ENCODE assay signal across 28 cellular contexts in the genomic region with DNA sequence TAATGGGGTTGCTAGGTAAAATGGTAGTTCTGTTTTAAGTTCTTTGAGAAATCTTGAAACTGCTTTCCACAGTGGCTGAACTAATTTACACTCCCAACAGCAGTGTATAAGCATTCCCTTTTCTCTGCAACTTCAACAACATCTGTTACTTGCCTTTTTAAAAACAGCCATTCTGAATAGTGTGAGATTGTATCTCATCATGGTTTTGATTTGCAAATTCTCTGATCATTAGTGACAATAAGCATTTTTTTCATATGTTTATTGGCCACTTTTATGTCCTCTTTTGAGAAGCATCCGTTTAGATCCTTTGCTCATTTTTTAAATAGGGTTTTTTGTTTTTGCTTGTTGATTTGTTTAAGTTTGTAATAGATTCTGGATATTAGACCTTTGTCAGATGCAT.
"Had no signal": no experiment of that assay in that cellular context is flagged by ENCODE, and none has a peak within 500 bp of the region (broad histone marks: within the 10 kb centered on the region; RNA-seq: fewer than 3 reads in every experiment).

No MANE protein-coding gene starts in this region.

- H3K27ac ChIP-seq: neural progenitor cell, ovary, parathyroid adenoma, psoas muscle, right lobe of liver, sigmoid colon, stomach, thoracic aorta, thyroid gland, tibial nerve, upper lobe of right lung, uterus had no signal

- H3K27ac Mint-ChIP-seq: natural killer cell; nephron; neural progenitor cell; progenitor cell of endocrine pancreas; stimulated activated effector memory CD8-positive, alpha-beta T cell treated with anti-CD3 and anti-CD28 coated beads, Interleukin-12 subunit alpha, Interleukin-12 subunit beta, amount 100 ng/mL, for 72 hours; stimulated activated naive B cell treated with anti-CD40 and anti-IgM and Interleukin-4, amounts not matched to agents 10 μg/mL and 1 μg/mL and 100 μg/mL, for 72 hours; stimulated activated naive CD8-positive, alpha-beta T cell treated with anti-CD3 and anti-CD28 coated beads, Interleukin-15, Interleukin-2, amounts not matched to agents 100 ng/mL and 50 ng/mL, for 24 hours; type B pancreatic cell had no signal

- H3K4me1 Mint-ChIP-seq: natural killer cell; nephron; neural progenitor cell; stimulated activated effector memory CD8-positive, alpha-beta T cell treated with anti-CD3 and anti-CD28 coated beads, Interleukin-12 subunit alpha, Interleukin-12 subunit beta, amount 100 ng/mL, for 72 hours; stimulated activated naive B cell treated with anti-CD40 and anti-IgM and Interleukin-4, amounts not matched to agents 10 μg/mL and 1 μg/mL and 100 μg/mL, for 72 hours had no signal

- H3K4me3 ChIP-seq: neural progenitor cell, ovary, psoas muscle, right lobe of liver, sigmoid colon, stomach, thoracic aorta, thyroid gland, tibial nerve, upper lobe of right lung, uterus had no signal

- ATAC-seq: natural killer cell; psoas muscle; right cardiac atrium; right lobe of liver; stimulated activated effector memory CD8-positive, alpha-beta T cell treated with anti-CD3 and anti-CD28 coated beads, Interleukin-12 subunit alpha, Interleukin-12 subunit beta, amount 100 ng/mL, for 72 hours; stimulated activated naive B cell treated with anti-CD40 and anti-IgM and Interleukin-4, amounts not matched to agents 10 μg/mL and 1 μg/mL and 100 μg/mL, for 72 hours; upper lobe of right lung had no signal

- H2AFZ ChIP-seq: neural progenitor cell, parathyroid adenoma had no signal

- H3K27me3 Mint-ChIP-seq: progenitor cell of endocrine pancreas; stimulated activated naive B cell treated with anti-CD40 and anti-IgM and Interleukin-4, amounts not matched to agents 10 μg/mL and 1 μg/mL and 100 μg/mL, for 72 hours; stimulated activated naive CD8-positive, alpha-beta T cell treated with anti-CD3 and anti-CD28 coated beads, Interleukin-15, Interleukin-2, amounts not matched to agents 100 ng/mL and 50 ng/mL, for 24 hours; type B pancreatic cell had no signal

- DNase-seq: natural killer cell; occipital lobe; ovary; posterior cingulate gyrus; psoas muscle; right cardiac atrium; right lobe of liver; sigmoid colon; small intestine; stimulated activated CD4-positive, alpha-beta T cell treated with anti-CD3 and anti-CD28 coated beads, Interleukin-15, amount 100 ng/mL, for 24 hours; stimulated activated CD4-positive, alpha-beta T cell treated with anti-CD3 and anti-CD28 coated beads, Interleukin-2, amount 100 ng/mL, for 24 hours; stimulated activated CD4-positive, alpha-beta T cell treated with anti-CD3 and anti-CD28 coated beads, Interleukin-2, amount 100 ng/mL, for 48 hours; stimulated activated CD4-positive, alpha-beta T cell treated with anti-CD3 and anti-CD28 coated beads, Interleukin-4, amount 100 ng/mL, for 24 hours; stimulated activated naive B cell treated with anti-CD40 and anti-IgM and Interleukin-4, amounts not matched to agents 10 μg/mL and 1 μg/mL and 100 μg/mL, for 72 hours; stimulated activated naive CD4-positive, alpha-beta T cell treated with Interleukin-2 at 50 U/mL for 16 hours; stomach; thyroid gland; upper lobe of right lung; uterus had no signal

- H3K4me3 Mint-ChIP-seq: natural killer cell; nephron; neural progenitor cell; stimulated activated effector memory CD8-positive, alpha-beta T cell treated with anti-CD3 and anti-CD28 coated beads, Interleukin-12 subunit alpha, Interleukin-12 subunit beta, amount 100 ng/mL, for 72 hours; stimulated activated naive B cell treated with anti-CD40 and anti-IgM and Interleukin-4, amounts not matched to agents 10 μg/mL and 1 μg/mL and 100 μg/mL, for 72 hours; stimulated activated naive CD8-positive, alpha-beta T cell treated with anti-CD3 and anti-CD28 coated beads, Interleukin-15, Interleukin-2, amounts not matched to agents 100 ng/mL and 50 ng/mL, for 24 hours; type B pancreatic cell had no signal

- H3K4me2 ChIP-seq: neural progenitor cell had no signal

- H3K9ac ChIP-seq: neural progenitor cell, parathyroid adenoma had no signal

- H3K36me3 ChIP-seq: neural progenitor cell, ovary, right lobe of liver, sigmoid colon, stomach, thoracic aorta, thyroid gland, tibial nerve, upper lobe of right lung, uterus had no signal

- H3K4me1 ChIP-seq: neural progenitor cell, parathyroid adenoma, psoas muscle, right lobe of liver, stomach, thyroid gland, tibial nerve, upper lobe of right lung, uterus had no signal

- H3K27me3 ChIP-seq: neural progenitor cell, ovary, right lobe of liver, sigmoid colon, stomach, thyroid gland, tibial nerve, upper lobe of right lung, uterus had no signal

- H3K9me3 ChIP-seq: ovary, psoas muscle, right lobe of liver, sigmoid colon, thoracic aorta, thyroid gland, upper lobe of right lung, uterus had no signal

- H3K79me2 ChIP-seq: parathyroid adenoma had no signal

- H3K36me3 Mint-ChIP-seq: neural progenitor cell; stimulated activated effector memory CD8-positive, alpha-beta T cell treated with anti-CD3 and anti-CD28 coated beads, Interleukin-12 subunit alpha, Interleukin-12 subunit beta, amount 100 ng/mL, for 72 hours; stimulated activated naive B cell treated with anti-CD40 and anti-IgM and Interleukin-4, amounts not matched to agents 10 μg/mL and 1 μg/mL and 100 μg/mL, for 72 hours; type B pancreatic cell had no signal

- H3K9me3 Mint-ChIP-seq: neural progenitor cell, type B pancreatic cell had no signal
